In the genomic region with DNA sequence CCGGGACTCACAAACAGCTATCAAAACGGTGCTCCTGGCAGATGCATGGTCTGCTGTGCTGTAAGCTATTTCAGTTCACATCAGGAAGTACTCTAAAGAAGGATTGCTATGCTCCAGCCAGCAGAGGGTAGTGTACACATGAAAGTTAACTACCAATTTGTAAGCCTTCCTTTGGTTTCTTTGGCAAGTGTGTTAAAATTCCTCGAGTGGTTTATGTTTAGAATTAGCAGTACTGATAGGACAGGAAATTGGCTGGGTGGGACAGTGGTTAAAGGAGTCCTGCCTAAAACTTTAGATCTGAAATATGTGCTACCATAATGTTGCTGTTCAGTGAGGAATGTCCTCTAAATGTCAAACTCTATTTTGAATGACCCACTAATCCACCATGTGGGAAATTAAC, we compare ENCODE assay signal across 8 cellular contexts. TPM values are rescaled to one million over a fixed set of nuclear protein-coding genes. Genes with fewer than 3 reads are reported as not detected.
DNase-seq lines count a peak whose midpoint lies in the region; ATAC-seq, FAIRE-seq and TF ChIP-seq lines count a peak whose summit lies in the region.

No MANE protein-coding gene starts in this region.

- DNase-seq in A549 (ENCODE audit: low read depth in 1 of 2, low spot score in 1 of 2) (peak; percentile 29 to 76), GM12865 (ENCODE audit: low read depth) (peak; percentile 32), MM.1S (peak; percentile 23), heart right ventricle (peak in 1 of 2 donors; percentile 56), skeletal muscle cell (ENCODE audit: low read depth) (peak; percentile 60), T-helper 9 cell (no peak)

- H2AFZ ChIP-seq in MM.1S (ENCODE audit: low read length): no peak overlapping the region

- no peaks in the 10 kb centered on the region for H3K79me2 ChIP-seq in MM.1S (ENCODE audit: low read length)

- H3K9me2 ChIP-seq in MM.1S (replicated peaks; ENCODE audit: insufficient read depth, low read length): no peaks in the 10 kb centered on the region

- POLR2A ChIA-PET in A549 (lab: Yijun Ruan, JAX): no interaction called here

- TF ChIP-seq POLR2A in A549 (IDR thresholded peaks at IDR 0.05; ENCODE audit: low read length): no peak

- H3K36me3 ChIP-seq in MM.1S (replicated peaks; ENCODE audit: insufficient read depth, low read length) (no peaks in the 10 kb centered on the region; the same call in 1 of the 2 replicates), heart right ventricle (peaks cover 0 to 42% (median 0%) of the 10 kb centered on the region in 9 donors)

- no peak for TF ChIP-seq EP300 in A549 (IDR thresholded peaks at IDR 0.05)

- WGBS in A549 (ENCODE audit: missing lambda C conversion rate): 5% methylated on average over 3 of the region's 3 CpGs
- WGBS in heart right ventricle, 2 donors: 3 to 5% methylated on average over 3 of the region's 3 CpGs

- no peaks in the 10 kb centered on the region for H3F3A ChIP-seq in MM.1S (ENCODE audit: insufficient read depth, low read length)

- peak; percentile 96 to 97 for ATAC-seq in A549
- peak; percentile 59 for ATAC-seq in HG02588 (IDR thresholded peaks at IDR 0.05; ENCODE audit: unreplicated experiment)
- peak; percentile 86 to 96 (median 92) for ATAC-seq in heart right ventricle

- peaks cover 32% of the 10 kb centered on the region for H3K4me1 ChIP-seq in A549
- no peaks in the 10 kb centered on the region for H3K4me1 ChIP-seq in MM.1S (ENCODE audit: low read length)
- peaks cover 3 to 16% (median 9%) of the 10 kb centered on the region in 9 donors for H3K4me1 ChIP-seq in heart right ventricle

- CTCF ChIA-PET in A549 (lab: Yijun Ruan, JAX): interaction anchor here (0.5 to 1.8 kb wide), 14 partner anchors 12 to 1088 kb away, joined by 3 to 5 read pairs (median 3); no protein-coding TSS in a partner anchor

- H3K27me3 ChIP-seq in MM.1S (replicated peaks; ENCODE audit: insufficient read depth, low read length) (no peaks in the 10 kb centered on the region), heart right ventricle (no peaks in the 10 kb centered on the region)

- H3K27ac ChIP-seq in A549 (peak overlapping the region; percentile 52 to 56; a peak in 5 of 6 replicates), MM.1S (ENCODE audit: low read length) (no peak overlapping the region), heart right ventricle (no peak overlapping the region)

- TF ChIP-seq RAD21 in A549 (conservative IDR thresholded peaks at IDR 0.05 in 1 of 2, IDR thresholded peaks at IDR 0.05 in 1 of 2): peak; percentile 80 to 81

- H3K4me3 ChIP-seq in A549: no peak overlapping the region
- H3K4me3 ChIP-seq in GM12865 (ENCODE audit: low read depth, low read length): no peak overlapping the region
- no peak overlapping the region for H3K4me3 ChIP-seq in MM.1S (ENCODE audit: low read length)
- no peak overlapping the region for H3K4me3 ChIP-seq in WI38 (ENCODE audit: low read depth, low read length)
- no peak overlapping the region for H3K4me3 ChIP-seq in heart right ventricle
- H3K4me3 ChIP-seq in skeletal muscle cell (ENCODE audit: low read depth, low read length): no peak overlapping the region

- H3K4me2 ChIP-seq in A549 (peak overlapping the region; percentile 57), MM.1S (ENCODE audit: low read depth, low read length) (no peak overlapping the region)

- no peaks in the 10 kb centered on the region for H3K9me3 ChIP-seq in A549
- no peaks in the 10 kb centered on the region for H3K9me3 ChIP-seq in MM.1S (replicated peaks; ENCODE audit: insufficient read depth, low read length)
- H3K9me3 ChIP-seq in heart right ventricle: no peaks in the 10 kb centered on the region

- TF ChIP-seq CTCF in A549 (IDR thresholded peaks at IDR 0.05) (peak; percentile 67), GM12865 (IDR thresholded peaks at IDR 0.05; ENCODE audit: insufficient read depth, low read depth, low read length, missing control alignments) (peak; percentile 23), MM.1S (IDR thresholded peaks at IDR 0.05; ENCODE audit: low read length) (no peak; the same call in 1 of the 2 replicates), WI38 (IDR thresholded peaks at IDR 0.05; ENCODE audit: low read depth, low read length) (peak; percentile 55), heart right ventricle (IDR thresholded peaks at IDR 0.05) (peak; percentile 25 to 75 (median 57))

- FAIRE-seq in A549 (lab: Jason Lieb, UNC): peak; percentile 56

- H3K9ac ChIP-seq in MM.1S (ENCODE audit: low read length): no peak overlapping the region

- no peaks in the 10 kb centered on the region for H4K20me1 ChIP-seq in MM.1S (ENCODE audit: insufficient read depth, low read length)

- intact Hi-C loops in heart right ventricle (cut with DNase I): loop anchor here in 4 of 10 donors (5.0 to 10.0 kb wide), 6 partner anchors 621 to 1231 kb away; a partner anchor contains a TSS

TF ChIP-seq in A549, 52 proteins besides CTCF, POLR2A, EP300 and RAD21:
- TF ChIP-seq NR3C1 (IDR thresholded peaks at IDR 0.05) (no peak), SMC3 (IDR thresholded peaks at IDR 0.05) (peak; percentile 74), MAZ (IDR thresholded peaks at IDR 0.05; ENCODE audit: borderline replicate concordance, low read depth, low read length) (no peak)
- TF ChIP-seq, protein P1, sequence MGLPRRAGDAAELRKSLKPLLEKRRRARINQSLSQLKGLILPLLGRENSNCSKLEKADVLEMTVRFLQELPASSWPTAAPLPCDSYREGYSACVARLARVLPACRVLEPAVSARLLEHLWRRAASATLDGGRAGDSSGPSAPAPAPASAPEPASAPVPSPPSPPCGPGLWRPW (IDR thresholded peaks at IDR 0.05): no peak
- TF ChIP-seq, protein P2, sequence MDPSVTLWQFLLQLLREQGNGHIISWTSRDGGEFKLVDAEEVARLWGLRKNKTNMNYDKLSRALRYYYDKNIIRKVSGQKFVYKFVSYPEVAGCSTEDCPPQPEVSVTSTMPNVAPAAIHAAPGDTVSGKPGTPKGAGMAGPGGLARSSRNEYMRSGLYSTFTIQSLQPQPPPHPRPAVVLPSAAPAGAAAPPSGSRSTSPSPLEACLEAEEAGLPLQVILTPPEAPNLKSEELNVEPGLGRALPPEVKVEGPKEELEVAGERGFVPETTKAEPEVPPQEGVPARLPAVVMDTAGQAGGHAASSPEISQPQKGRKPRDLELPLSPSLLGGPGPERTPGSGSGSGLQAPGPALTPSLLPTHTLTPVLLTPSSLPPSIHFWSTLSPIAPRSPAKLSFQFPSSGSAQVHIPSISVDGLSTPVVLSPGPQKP (IDR thresholded peaks at IDR 0.05; ENCODE audit: low read depth, low read length): no peak

RNA-seq across cellular contexts. Expression of a gene that starts 47.4 kb away (rescaled TPM):
- 33.2 and 44.1 TPM in 2 replicates for polyA plus RNA-seq in A549 (2011; rRNA removed)
- 9.6 and 10.9 TPM in 2 replicates for polyA plus RNA-seq in A549 (2012; cell fraction: cytosol; rRNA removed)
- 6.9 and 11.0 TPM in 2 replicates for polyA plus RNA-seq in A549 (2012; cell fraction: nucleus; rRNA removed)
- polyA plus RNA-seq in A549 (2017; fragmentation: RNase III; extraction: RNeasy Plus Mini Kit Qiagen cat#74134 plus additional on column Dnase treatment): 16.1 to 17.4 TPM (median 16.2 TPM) in 3 replicates
- polyA minus RNA-seq in A549 (2011; rRNA and poly(A)+ RNA removed): 16.6 and 20.7 TPM in 2 replicates
- total RNA-seq in heart right ventricle: 10 to 100 TPM in 9 of 10 donors, 1 to 10 TPM in 1; 9.8 to 15.8 (median 11.0) TPM
- polyA plus RNA-seq in heart right ventricle: 10 to 100 TPM in 1 of 2 donors, 1 to 10 TPM in 1; 7.2 to 13.2 TPM

Comparison
In these comparisons a context has a peak if more than half of its experiments do, and no peak if none do; other contexts are left out.
1. H3K27ac ChIP-seq: peak in A549 (2 of 2); none in MM.1S (single experiment) and heart right ventricle (0 of 10).
2. Peak in every context shown above with its lines, with median percentiles within 50 percentile points of each other: ATAC-seq.